ENCODE assay signal across 8 cellular contexts in the genomic region with DNA sequence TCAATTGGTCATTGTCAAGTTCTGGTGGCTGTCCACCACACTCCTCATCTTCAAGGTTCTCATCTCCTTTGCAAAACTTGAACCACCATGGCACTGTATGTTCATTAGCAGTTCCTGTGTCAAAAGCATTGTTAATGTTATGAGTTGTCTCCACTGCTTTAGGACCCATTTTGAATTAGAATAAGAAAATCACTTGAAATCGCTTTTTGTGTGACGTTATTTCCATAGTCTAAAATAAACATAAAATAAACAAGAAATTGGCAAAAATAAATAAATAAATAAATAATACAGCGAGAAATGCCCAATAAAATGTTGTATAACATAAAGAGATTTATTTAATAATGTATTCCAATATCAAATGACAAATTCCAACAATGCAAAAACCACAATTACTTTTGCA.
"Had no signal": no experiment of that assay in that cellular context is flagged by ENCODE, and none has a peak within 500 bp of the region (broad histone marks: within the 10 kb centered on the region; RNA-seq: fewer than 3 reads in every experiment).

No MANE protein-coding gene starts in this region.

- ATAC-seq: GM12878 had no signal

- DNase-seq: GDM1, GF-D8 had no signal

- H3K4me3 ChIP-seq: GM12878 had no signal

- FAIRE-seq: G401.6, GM12878, GM12891, GM12892, GM18507, GM19239 had no signal
